29 cellular contexts compared by ENCODE assay signal in genomic region chr13:30928971-30929370, GRCh38. TPM values are rescaled to one million over a fixed set of nuclear protein-coding genes. Genes with fewer than 3 reads are reported as not detected.
"Had no signal": no experiment of that assay in that cellular context is flagged by ENCODE, and none has a peak within 500 bp of the region (broad histone marks: within the 10 kb centered on the region; RNA-seq: fewer than 3 reads in every experiment).

No MANE protein-coding gene starts in this region.

- H3K4me2 ChIP-seq: SK-N-SH had no signal

- H3K4me3 ChIP-seq: breast epithelium, Peyer's patch, SJCRH30 had no signal

- H3K4me3 Mint-ChIP-seq: activated CD4-positive, alpha-beta memory T cell treated with anti-CD3 and anti-CD28 coated beads, Interleukin-2, amount 10 ng/mL, durations not matched to agents 7 days and 5 days; activated CD4-positive, alpha-beta T cell treated with anti-CD3 and anti-CD28 coated beads, Interleukin-2, amount 10 ng/mL, durations not matched to agents 7 days and 5 days; activated naive CD4-positive, alpha-beta T cell treated with anti-CD3 and anti-CD28 coated beads, Interleukin-2, amount 50 U/mL, for 24 hours; IgD-negative memory B cell had no signal

- H3K27ac Mint-ChIP-seq: activated CD4-positive, alpha-beta memory T cell treated with anti-CD3 and anti-CD28 coated beads, Interleukin-2, amount 10 ng/mL, durations not matched to agents 7 days and 5 days; activated CD4-positive, alpha-beta T cell treated with anti-CD3 and anti-CD28 coated beads, Interleukin-2, amount 10 ng/mL, durations not matched to agents 7 days and 5 days; activated naive CD4-positive, alpha-beta T cell treated with anti-CD3 and anti-CD28 coated beads, Interleukin-2, amount 50 U/mL, for 24 hours had no signal

- H3K27ac ChIP-seq: breast epithelium, Peyer's patch, RWPE1, SJCRH30, VCaP had no signal

- H3K9ac ChIP-seq: SK-N-SH had no signal

- H3K36me3 Mint-ChIP-seq: activated naive CD4-positive, alpha-beta T cell treated with anti-CD3 and anti-CD28 coated beads, Interleukin-2, amount 50 U/mL, for 24 hours; IgD-negative memory B cell had no signal

- H3K9me3 Mint-ChIP-seq: activated CD4-positive, alpha-beta memory T cell treated with anti-CD3 and anti-CD28 coated beads, Interleukin-2, amount 10 ng/mL, durations not matched to agents 7 days and 5 days; activated CD4-positive, alpha-beta T cell treated with anti-CD3 and anti-CD28 coated beads, Interleukin-2, amount 10 ng/mL, durations not matched to agents 7 days and 5 days; activated naive CD4-positive, alpha-beta T cell treated with anti-CD3 and anti-CD28 coated beads, Interleukin-2, amount 50 U/mL, for 24 hours; IgD-negative memory B cell had no signal

- H3K4me1 ChIP-seq: breast epithelium, Peyer's patch, SJCRH30 had no signal

- H3K9me3 ChIP-seq: breast epithelium, Peyer's patch, SJCRH30, SK-N-SH had no signal

- H3K4me1 Mint-ChIP-seq: activated CD4-positive, alpha-beta memory T cell treated with anti-CD3 and anti-CD28 coated beads, Interleukin-2, amount 10 ng/mL, durations not matched to agents 7 days and 5 days had no signal

- H3K27me3 ChIP-seq: breast epithelium, Peyer's patch, SJCRH30 had no signal

- DNase-seq: activated CD4-positive, alpha-beta memory T cell treated with anti-CD3 and anti-CD28 coated beads, Interleukin-2, amount 10 ng/mL, durations not matched to agents 7 days and 5 days; activated CD4-positive, alpha-beta T cell treated with anti-CD3 and anti-CD28 coated beads, Interleukin-2, amount 10 ng/mL, durations not matched to agents 7 days and 5 days; activated CD4-positive, CD25-positive, alpha-beta regulatory T cell; activated effector memory CD4-positive, alpha-beta T cell treated with Interleukin-2 at 50 U/mL for 16 hours; activated naive CD4-positive, alpha-beta T cell; aorta; KG1; NCI-H1092; NCI-H1417; NCI-H1694; NCI-H2029; NCI-H2107; NCI-H2171 treated with DMSO at 0.1 percent for 48 hours; NCI-H226; NCI-H510A; Peyer's patch; Right ventricle myocardium superior; SJCRH30; SK-N-SH; T-helper 1 cell had no signal

- H3K36me3 ChIP-seq: breast epithelium, Peyer's patch had no signal

RNA-seq across cellular contexts. Expression of gene TEX26, which starts 3.5 kb away (rescaled TPM):
- total RNA-seq: activated CD4-positive, alpha-beta memory T cell treated with anti-CD3 and anti-CD28 coated beads, Interleukin-2, amount 10 ng/mL, durations not matched to agents 7 days and 5 days; activated CD4-positive, alpha-beta T cell treated with anti-CD3 and anti-CD28 coated beads, Interleukin-2, amount 10 ng/mL, durations not matched to agents 7 days and 5 days; activated CD8-positive, alpha-beta memory T cell treated with anti-CD3 and anti-CD28 coated beads for 36 hours; LHCN-M2; M059J; Peyer's patch; Right ventricle myocardium superior; SJCRH30; T-helper 2 cell treated with Interferon-gamma antibody and Interleukin-4, amounts not matched to agents 100 ng/mL and 5 ng/mL, for 36 hours had no signal
- polyA plus RNA-seq: aorta, IgD-negative memory B cell, SK-N-SH had no signal

RNA-seq across cellular contexts. Expression of gene MEDAG, which starts 22.9 kb away (rescaled TPM):
- total RNA-seq: activated CD4-positive, alpha-beta T cell treated with anti-CD3 and anti-CD28 coated beads, Interleukin-2, amount 10 ng/mL, durations not matched to agents 7 days and 5 days; activated CD8-positive, alpha-beta memory T cell treated with anti-CD3 and anti-CD28 coated beads for 36 hours; T-helper 2 cell treated with Interferon-gamma antibody and Interleukin-4, amounts not matched to agents 100 ng/mL and 5 ng/mL, for 36 hours had no signal
- polyA plus RNA-seq: IgD-negative memory B cell, SK-N-SH had no signal
